ENCODE assay signal across 1 cellular context in genomic region chr1:146376708-146377496, GRCh38.
TF ChIP-seq lines count a peak whose summit lies in the region.

No MANE protein-coding gene starts in this region.

TF ChIP-seq in GM12878, 131 proteins besides CTCF, POLR2A, EP300 and RAD21 (continued from another document):
- TF ChIP-seq REST (IDR thresholded peaks at IDR 0.05; ENCODE audit: low read depth, low read length) (0 out of 2 replicates have a peak, but pooled peaks have one; percentile 20), YY1 (IDR thresholded peaks at IDR 0.05; ENCODE audit: low read depth, low read length) (peak; percentile 75), RELA (IDR thresholded peaks at IDR 0.05; ENCODE audit: borderline replicate concordance, partially characterized antibody) (peak; percentile 62), ATF2 (IDR thresholded peaks at IDR 0.05; ENCODE audit: low read length) (peak; percentile 96), TCF3 (IDR thresholded peaks at IDR 0.05; ENCODE audit: borderline replicate concordance, insufficient read depth, low read depth, low read length) (peak; percentile 92; the same call in 1 of the 2 replicates), DPF2 (IDR thresholded peaks at IDR 0.05) (0 out of 2 replicates have a peak, but pooled peaks have one; percentile 57), MEF2A (IDR thresholded peaks at IDR 0.05; ENCODE audit: insufficient read depth, low read depth, low read length) (peak; percentile 91), RELB (IDR thresholded peaks at IDR 0.05; ENCODE audit: low read depth) (peak; percentile 71), MEF2B (IDR thresholded peaks at IDR 0.05; ENCODE audit: partially characterized antibody, poor library complexity, severe bottlenecking) (peak; percentile 74), KLF5 (IDR thresholded peaks at IDR 0.05; ENCODE audit: partially characterized antibody) (peak; percentile 91), BMI1 (IDR thresholded peaks at IDR 0.05; ENCODE audit: borderline replicate concordance) (peak; percentile 93), NFIC (IDR thresholded peaks at IDR 0.05; ENCODE audit: low read depth, low read length) (peak; percentile 62; the same call in 1 of the 2 replicates), LARP7 (IDR thresholded peaks at IDR 0.05) (peak; percentile 39; the same call in 1 of the 2 replicates), RAD51 (IDR thresholded peaks at IDR 0.05) (peak; percentile 61; the same call in 1 of the 2 replicates), MTA3 (IDR thresholded peaks at IDR 0.05; ENCODE audit: borderline replicate concordance, low read length) (peak; percentile 99), MXI1 (IDR thresholded peaks at IDR 0.05; ENCODE audit: low read depth, low read length) (peak; percentile 52; the same call in 1 of the 2 replicates), MYB (IDR thresholded peaks at IDR 0.05; ENCODE audit: borderline replicate concordance, low read depth, low read length) (peak; percentile 39; the same call in 1 of the 2 replicates), IKZF1 (conservative IDR thresholded peaks at IDR 0.05) (peak; percentile 72), SMARCA5 (IDR thresholded peaks at IDR 0.05) (peak; percentile 49; the same call in 1 of the 2 replicates), CBFB (IDR thresholded peaks at IDR 0.05; ENCODE audit: low read depth) (peak; percentile 100), CREB1 (IDR thresholded peaks at IDR 0.05; ENCODE audit: low read depth) (peak; percentile 73), TARDBP (IDR thresholded peaks at IDR 0.05; ENCODE audit: borderline replicate concordance) (peak; percentile 87; the same call in 1 of the 2 replicates), MTA2 (IDR thresholded peaks at IDR 0.05; ENCODE audit: low read depth) (peak; percentile 49), ZBTB11 (CRISPR knock-in tag; IDR thresholded peaks at IDR 0.05) (peak; percentile 56), PAX5 (IDR thresholded peaks at IDR 0.05; ENCODE audit: borderline replicate concordance, low read depth, low read length) (peak; percentile 67; the same call in 1 of the 2 replicates), CBX5 (IDR thresholded peaks at IDR 0.05; ENCODE audit: low read depth) (peak; percentile 47; the same call in 1 of the 2 replicates), CEBPB (IDR thresholded peaks at IDR 0.05; ENCODE audit: borderline replicate concordance in 1 of 2, low read depth in 2 of 2, low read length in 2 of 2) (peak in 1 of 2 experiments; percentile 78; a peak in 2 of 4 replicates), BCLAF1 (IDR thresholded peaks at IDR 0.05) (peak; percentile 67; the same call in 1 of the 2 replicates), EGR1 (IDR thresholded peaks at IDR 0.05; ENCODE audit: borderline replicate concordance in 1 of 2, low read depth in 2 of 2, low read length in 2 of 2) (peak in 1 of 2 experiments; percentile 50; a peak in 1 of 3 replicates), ZBED1 (IDR thresholded peaks at IDR 0.05; ENCODE audit: borderline replicate concordance) (peak; percentile 100), PAX8 (IDR thresholded peaks at IDR 0.05) (0 out of 2 replicates have a peak, but pooled peaks have one; percentile 79), SMAD5 (IDR thresholded peaks at IDR 0.05; ENCODE audit: low read depth) (peak; percentile 100), TAF1 (IDR thresholded peaks at IDR 0.05; ENCODE audit: borderline replicate concordance, low read depth, low read length) (peak; percentile 57), STAT1 (conservative IDR thresholded peaks at IDR 0.05) (peak; percentile 25; the same call in 1 of the 2 replicates), SKIL (IDR thresholded peaks at IDR 0.05; ENCODE audit: low read depth, poor library complexity, severe bottlenecking) (peak; percentile 83), KAT2A (conservative IDR thresholded peaks at IDR 0.05; ENCODE audit: control insufficient read depth, low read depth, low read length) (peak; percentile 16), NKRF (conservative IDR thresholded peaks at IDR 0.05) (peak; percentile 83)
TF ChIP-seq in GM12878: peak in this region for 75; not testable (repeated sequence) for 56.
